Comparison of ENCODE assay signal across 9 cellular contexts in genomic region chr2:55045685-55046221, GRCh38. TPM values are rescaled to one million over a fixed set of nuclear protein-coding genes. Genes with fewer than 3 reads are reported as not detected.
DNase-seq lines count a peak whose midpoint lies in the region; ATAC-seq and TF ChIP-seq lines count a peak whose summit lies in the region.
"Had no signal": no experiment of that assay in that cellular context is flagged by ENCODE, and none has a peak within 500 bp of the region (broad histone marks: within the 10 kb centered on the region; RNA-seq: fewer than 3 reads in every experiment).

No MANE protein-coding gene starts in this region.

- H3K79me1 ChIP-seq in mesenchymal stem cell (replicated peaks; ENCODE audit: low read length, poor library complexity, severe bottlenecking) = no peaks in the 10 kb centered on the region

- H2AFZ ChIP-seq in mesenchymal stem cell (ENCODE audit: low read depth, low read length) = no peak overlapping the region

- H4K91ac ChIP-seq in mesenchymal stem cell (ENCODE audit: low read length) = no peak overlapping the region

- peak overlapping the region; percentile 51 for H3K4me2 ChIP-seq in mesenchymal stem cell (ENCODE audit: low read length, poor library complexity, severe bottlenecking)

- H2BK12ac ChIP-seq in mesenchymal stem cell (ENCODE audit: low read length in 2 of 2) = no peak overlapping the region

- H3K27ac Mint-ChIP-seq in naive thymus-derived CD4-positive, alpha-beta T cell = peak overlapping the region in 1 of 9 donors; percentile 2

- no peak overlapping the region for H2BK15ac ChIP-seq in mesenchymal stem cell (ENCODE audit: low read depth, poor library complexity, severe bottlenecking)

- peak overlapping the region in 4 of 10 donors; percentile 6 to 26 (median 18) for H3K4me3 Mint-ChIP-seq in naive thymus-derived CD4-positive, alpha-beta T cell

- H3K4me3 ChIP-seq in AG04450 (ENCODE audit: low read depth, low read length) (peak overlapping the region; percentile 100), mesenchymal stem cell (ENCODE audit: insufficient read depth in 1 of 2, low read depth in 1 of 2, low read length in 2 of 2) (peak overlapping the region in 1 of 2 experiments; percentile 98)
- H3K4me3 ChIP-seq in naive thymus-derived CD4-positive, alpha-beta T cell (ENCODE audit: low read length) = no peak overlapping the region

- DNase-seq in AG04450 (ENCODE audit: low read depth, low spot score) (no peak), HuH-7 (ENCODE audit: low spot score) (peak; percentile 15), caudate nucleus (lab: John Stamatoyannopoulos, UW) (no peak), mesenchymal stem cell (no peak), iPS-NIHi11 (ENCODE audit: low spot score) (no peak), hippocampal formation (lab: John Stamatoyannopoulos, UW) (no peak)
- DNase-seq in activated effector memory CD4-positive, alpha-beta T cell treated with Interleukin-2 at 50 U/mL for 16 hours = no peak
- no peak for DNase-seq in naive thymus-derived CD4-positive, alpha-beta T cell
- DNase-seq: naive B cell had no signal

- peaks cover 32 to 66% (median 56%) of the 10 kb centered on the region in 7 donors for H3K4me1 Mint-ChIP-seq in naive thymus-derived CD4-positive, alpha-beta T cell

- peak overlapping the region; percentile 29 for H2AK5ac ChIP-seq in mesenchymal stem cell (ENCODE audit: low read length, severe bottlenecking)

- no peak overlapping the region for H4K8ac ChIP-seq in mesenchymal stem cell (ENCODE audit: low read length)

- peaks cover 4% of the 10 kb centered on the region for H3K4me1 ChIP-seq in mesenchymal stem cell (ENCODE audit: control insufficient read depth, insufficient read depth, low read depth, low read length)
- peaks cover 4 to 10% of the 10 kb centered on the region in 2 donors for H3K4me1 ChIP-seq in naive thymus-derived CD4-positive, alpha-beta T cell (ENCODE audit: control insufficient read depth in 2 of 2, insufficient read depth in 2 of 2, low read length in 2 of 2)

- peaks cover 0 to 14% (median 0%) of the 10 kb centered on the region in 5 donors for H3K36me3 Mint-ChIP-seq in naive thymus-derived CD4-positive, alpha-beta T cell
- H3K36me3 Mint-ChIP-seq: naive B cell had no signal

- H3K27me3 ChIP-seq in AG04450 (ENCODE audit: control insufficient read depth, insufficient read depth, low read length) = no peaks in the 10 kb centered on the region
- H3K27me3 ChIP-seq in mesenchymal stem cell (ENCODE audit: control insufficient read depth in 1 of 2, insufficient read depth in 1 of 2, low read length in 2 of 2) = no peaks in the 10 kb centered on the region
- H3K27me3 ChIP-seq in naive thymus-derived CD4-positive, alpha-beta T cell (ENCODE audit: control insufficient read depth in 2 of 2, insufficient read depth in 2 of 2, low read length in 2 of 2) = no peaks in the 10 kb centered on the region

- 78% methylated on average over 6 of the region's 6 CpGs for WGBS in mesenchymal stem cell

- no peak overlapping the region for H2BK120ac ChIP-seq in mesenchymal stem cell (ENCODE audit: low read depth, low read length)

- no peak overlapping the region for H2BK5ac ChIP-seq in mesenchymal stem cell (ENCODE audit: low read depth, low read length, poor library complexity, severe bottlenecking)

- POLR2A ChIA-PET in AG04450 (lab: Yijun Ruan, JAX) = interaction anchor here (0.6 kb wide), 1 partner anchor 51 kb away, joined by 4 read pairs; no protein-coding TSS in a partner anchor
- POLR2A ChIA-PET in naive thymus-derived CD4-positive, alpha-beta T cell (lab: Charles Lee) = interaction anchor here (1.1 kb wide), 1 partner anchor 18 kb away, joined by 3 read pairs; no protein-coding TSS in a partner anchor

- no peak overlapping the region for H3K14ac ChIP-seq in mesenchymal stem cell (ENCODE audit: low read length in 2 of 2)

- intact Hi-C loops in naive thymus-derived CD4-positive, alpha-beta T cell (cut with micrococcal nuclease) = loop anchor here (1.0 to 10.0 kb wide), 2 partner anchors 8 to 1261 kb away; partner anchors contain the start of genes ASB3 (in 1 of the 2) and ERLEC1 (in 1 of the 2)

- no peak for TF ChIP-seq CTCF in AG04450 (IDR thresholded peaks at IDR 0.05; ENCODE audit: low read depth, low read length)

- ATAC-seq in naive thymus-derived CD4-positive, alpha-beta T cell = no peak

- peak overlapping the region; percentile 100 for H3K9ac ChIP-seq in mesenchymal stem cell (ENCODE audit: low read length)

- H3K9me3 ChIP-seq in AG04450 (ENCODE audit: control insufficient read depth, insufficient read depth, low read length) = no peaks in the 10 kb centered on the region; the same call in 1 of the 2 replicates
- H3K9me3 ChIP-seq in mesenchymal stem cell (ENCODE audit: control insufficient read depth, low read length) = no peaks in the 10 kb centered on the region
- H3K9me3 ChIP-seq in naive thymus-derived CD4-positive, alpha-beta T cell (ENCODE audit: control insufficient read depth in 2 of 3, low read length in 3 of 3) = no peaks in the 10 kb centered on the region

- H3K18ac ChIP-seq in mesenchymal stem cell (ENCODE audit: low read depth in 1 of 2, low read length in 2 of 2) = no peak overlapping the region

- CTCF ChIA-PET in AG04450 (lab: Charles Lee) = interaction anchor here (1.0 to 1.9 kb wide), 4 partner anchors 122 to 146 kb away, joined by 3 to 9 read pairs (median 4); no protein-coding TSS in a partner anchor
- CTCF ChIA-PET in naive thymus-derived CD4-positive, alpha-beta T cell (lab: Charles Lee) = interaction anchor here (0.5 kb wide), 1 partner anchor 329 kb away, joined by 3 read pairs; no protein-coding TSS in a partner anchor

- H3K27ac ChIP-seq in AG04450 (ENCODE audit: low read depth, low read length) (no peak overlapping the region), caudate nucleus (ENCODE audit: low read depth, low read length) (peak overlapping the region; percentile 0), mesenchymal stem cell (ENCODE audit: low read length, poor library complexity, severe bottlenecking) (peak overlapping the region; percentile 88)
- no peak overlapping the region for H3K27ac ChIP-seq in naive thymus-derived CD4-positive, alpha-beta T cell (ENCODE audit: low read depth, low read length)

- H3K36me3 ChIP-seq in mesenchymal stem cell (ENCODE audit: control insufficient read depth in 1 of 2, insufficient read depth in 2 of 2, low read depth in 1 of 2, low read length in 2 of 2) = peaks cover 0 to 13% of the 10 kb centered on the region in 2 experiments
- H3K36me3 ChIP-seq in naive thymus-derived CD4-positive, alpha-beta T cell (ENCODE audit: control insufficient read depth in 2 of 3, insufficient read depth in 3 of 3, low read length in 3 of 3) = peaks cover 0 to 4% (median 0%) of the 10 kb centered on the region in 3 experiments

- no peak overlapping the region for H3K4ac ChIP-seq in mesenchymal stem cell (ENCODE audit: low read depth in 1 of 2, low read length in 2 of 2)

- no peak overlapping the region for H3K23ac ChIP-seq in mesenchymal stem cell (ENCODE audit: low read length in 2 of 2)

- H3K9me3 Mint-ChIP-seq in naive thymus-derived CD4-positive, alpha-beta T cell = no peaks in the 10 kb centered on the region
- H3K9me3 Mint-ChIP-seq: naive B cell had no signal

- H3K27me3 Mint-ChIP-seq in naive thymus-derived CD4-positive, alpha-beta T cell = no peaks in the 10 kb centered on the region
- H3K27me3 Mint-ChIP-seq: naive B cell had no signal

RNA-seq across cellular contexts. Expression of gene RTN4, which starts 4.5 kb away (rescaled TPM):
- polyA plus RNA-seq in AG04450 (2011; rRNA removed) = 652 and 668 TPM in 2 replicates
- polyA minus RNA-seq in AG04450 (2011; rRNA and poly(A)+ RNA removed) = 292 and 462 TPM in 2 replicates
- 977 TPM for polyA plus RNA-seq in mesenchymal stem cell (2013, experiment 1 of 2)
- polyA plus RNA-seq in mesenchymal stem cell (2013, experiment 2 of 2) = 1,026 TPM
- 100 to 1,000 TPM in 1 of 5 experiments, 10 to 100 TPM in 4; 59.6 to 100 (median 65.1) TPM for total RNA-seq in naive thymus-derived CD4-positive, alpha-beta T cell
- 100 to 1,000 TPM in 1 of 2 donors, 10 to 100 TPM in 1; 61.2 to 126 TPM for polyA plus RNA-seq in naive thymus-derived CD4-positive, alpha-beta T cell

Comparison
In these comparisons a context has a peak if more than half of its experiments do, and no peak if none do; other contexts are left out.
1. H3K27ac ChIP-seq: peak in caudate nucleus (single experiment) and mesenchymal stem cell (single experiment); none in AG04450 (single experiment) and naive thymus-derived CD4-positive, alpha-beta T cell (single experiment).